Comparison of ENCODE assay signal across 1 cellular context in the genomic region with DNA sequence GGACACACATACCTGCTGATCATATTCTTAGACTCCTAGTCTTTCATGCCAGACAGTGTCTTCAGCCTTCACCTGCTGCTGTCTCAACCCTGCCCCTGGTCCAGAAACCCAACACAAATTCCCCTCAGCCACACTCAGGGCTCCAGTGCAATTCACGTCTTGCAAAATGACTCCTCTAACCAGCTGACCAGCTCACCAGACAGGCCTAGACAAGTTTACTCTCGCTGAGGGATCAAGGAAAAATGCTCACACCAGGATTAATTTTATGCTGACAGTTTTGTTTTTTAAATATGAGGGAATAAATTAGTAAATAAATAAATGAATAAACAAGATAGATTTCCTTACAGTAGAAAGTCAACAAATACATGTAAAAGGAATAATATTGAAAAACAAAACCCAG.
TF ChIP-seq lines count a peak whose summit lies in the region.

No MANE protein-coding gene starts in this region.

TF ChIP-seq in IMR-90, 13 proteins besides CTCF, POLR2A, EP300 and RAD21:
- TF ChIP-seq, protein P1, sequence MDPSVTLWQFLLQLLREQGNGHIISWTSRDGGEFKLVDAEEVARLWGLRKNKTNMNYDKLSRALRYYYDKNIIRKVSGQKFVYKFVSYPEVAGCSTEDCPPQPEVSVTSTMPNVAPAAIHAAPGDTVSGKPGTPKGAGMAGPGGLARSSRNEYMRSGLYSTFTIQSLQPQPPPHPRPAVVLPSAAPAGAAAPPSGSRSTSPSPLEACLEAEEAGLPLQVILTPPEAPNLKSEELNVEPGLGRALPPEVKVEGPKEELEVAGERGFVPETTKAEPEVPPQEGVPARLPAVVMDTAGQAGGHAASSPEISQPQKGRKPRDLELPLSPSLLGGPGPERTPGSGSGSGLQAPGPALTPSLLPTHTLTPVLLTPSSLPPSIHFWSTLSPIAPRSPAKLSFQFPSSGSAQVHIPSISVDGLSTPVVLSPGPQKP (IDR thresholded peaks at IDR 0.05; ENCODE audit: borderline replicate concordance, low read depth, low read length) = no peak
